In the genomic region with DNA sequence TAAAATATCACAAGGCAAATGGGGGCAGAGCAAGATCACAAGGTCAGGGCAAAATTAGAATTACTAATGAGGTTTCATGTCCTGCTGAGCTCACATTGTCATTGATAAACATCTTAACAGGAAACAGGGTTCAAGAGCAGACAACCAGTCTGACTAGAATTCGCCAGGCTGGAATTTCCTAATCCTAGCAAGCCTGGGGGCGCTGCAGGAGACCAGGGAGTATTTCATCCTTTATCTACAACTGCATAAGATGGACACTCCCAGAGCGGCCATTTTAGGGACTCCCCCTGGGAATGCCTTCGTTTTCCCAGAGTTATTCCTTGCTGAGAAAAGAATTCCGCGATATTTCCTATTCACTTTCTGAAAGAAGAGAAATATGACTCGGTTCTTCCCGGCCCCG, we compare ENCODE assay signal across 15 cellular contexts. TPM values are rescaled to one million over a fixed set of nuclear protein-coding genes. Genes with fewer than 3 reads are reported as not detected.
"Had no signal": no experiment of that assay in that cellular context is flagged by ENCODE, and none has a peak within 500 bp of the region (broad histone marks: within the 10 kb centered on the region; RNA-seq: fewer than 3 reads in every experiment).

No MANE protein-coding gene starts in this region.

RNA-seq across cellular contexts. Expression of gene ANP32D, which starts 3.3 kb away (rescaled TPM):
- total RNA-seq: activated CD4-positive, alpha-beta memory T cell treated with anti-CD3 and anti-CD28 coated beads, Interleukin-2, amount 10 ng/mL, durations not matched to agents 7 days and 5 days; activated CD4-positive, alpha-beta T cell treated with anti-CD3 and anti-CD28 coated beads for 36 hours; activated CD4-positive, alpha-beta T cell treated with anti-CD3 and anti-CD28 coated beads, Interleukin-2, amount 10 ng/mL, durations not matched to agents 7 days and 5 days; activated CD8-positive, alpha-beta memory T cell treated with anti-CD3 and anti-CD28 coated beads, Interleukin-2, amount 10 ng/mL, durations not matched to agents 7 days and 5 days; activated CD8-positive, alpha-beta T cell treated with anti-CD3 and anti-CD28 coated beads, Interleukin-2, amount 10 ng/mL, durations not matched to agents 7 days and 5 days; activated naive CD8-positive, alpha-beta T cell treated with anti-CD3 and anti-CD28 coated beads, Interleukin-2, amount 10 ng/mL, durations not matched to agents 7 days and 5 days; activated T-helper 2 cell treated with anti-CD3 and anti-CD28 coated beads, Interferon-gamma antibody, Interleukin-2, Interleukin-4, amounts not matched to agents 10 μg/mL and 5 μg/mL and 100 μg/mL, durations not matched to agents 14 hours and 24 hours and 36 hours; ascending aorta; bronchial epithelial cell; cardiac muscle cell; chondrocyte; T-helper 17 cell; T-helper 2 cell treated with Interferon-gamma antibody and Interleukin-4, amounts not matched to agents 100 ng/mL and 5 ng/mL, for 36 hours; WTC11 had no signal
- polyA plus RNA-seq: adipose tissue, cardiac muscle cell had no signal

RNA-seq across cellular contexts. Expression of gene C12orf54, which starts 13.3 kb away (rescaled TPM):
- total RNA-seq: activated CD4-positive, alpha-beta memory T cell treated with anti-CD3 and anti-CD28 coated beads, Interleukin-2, amount 10 ng/mL, durations not matched to agents 7 days and 5 days; activated CD4-positive, alpha-beta T cell treated with anti-CD3 and anti-CD28 coated beads for 36 hours; activated CD4-positive, alpha-beta T cell treated with anti-CD3 and anti-CD28 coated beads, Interleukin-2, amount 10 ng/mL, durations not matched to agents 7 days and 5 days; activated CD8-positive, alpha-beta memory T cell treated with anti-CD3 and anti-CD28 coated beads, Interleukin-2, amount 10 ng/mL, durations not matched to agents 7 days and 5 days; activated CD8-positive, alpha-beta T cell treated with anti-CD3 and anti-CD28 coated beads, Interleukin-2, amount 10 ng/mL, durations not matched to agents 7 days and 5 days; activated naive CD8-positive, alpha-beta T cell treated with anti-CD3 and anti-CD28 coated beads, Interleukin-2, amount 10 ng/mL, durations not matched to agents 7 days and 5 days; activated T-helper 2 cell treated with anti-CD3 and anti-CD28 coated beads, Interferon-gamma antibody, Interleukin-2, Interleukin-4, amounts not matched to agents 10 μg/mL and 5 μg/mL and 100 μg/mL, durations not matched to agents 14 hours and 24 hours and 36 hours; ascending aorta; cardiac muscle cell; chondrocyte; T-helper 17 cell; T-helper 2 cell treated with Interferon-gamma antibody and Interleukin-4, amounts not matched to agents 100 ng/mL and 5 ng/mL, for 36 hours; WTC11 had no signal
- polyA plus RNA-seq: cardiac muscle cell had no signal

RNA-seq across cellular contexts. Expression of gene OR8S1, which starts 56.4 kb away (rescaled TPM):
- total RNA-seq: activated CD4-positive, alpha-beta memory T cell treated with anti-CD3 and anti-CD28 coated beads, Interleukin-2, amount 10 ng/mL, durations not matched to agents 7 days and 5 days; activated CD4-positive, alpha-beta T cell treated with anti-CD3 and anti-CD28 coated beads for 36 hours; activated CD4-positive, alpha-beta T cell treated with anti-CD3 and anti-CD28 coated beads, Interleukin-2, amount 10 ng/mL, durations not matched to agents 7 days and 5 days; activated CD8-positive, alpha-beta memory T cell treated with anti-CD3 and anti-CD28 coated beads, Interleukin-2, amount 10 ng/mL, durations not matched to agents 7 days and 5 days; activated CD8-positive, alpha-beta T cell treated with anti-CD3 and anti-CD28 coated beads, Interleukin-2, amount 10 ng/mL, durations not matched to agents 7 days and 5 days; activated naive CD8-positive, alpha-beta T cell treated with anti-CD3 and anti-CD28 coated beads, Interleukin-2, amount 10 ng/mL, durations not matched to agents 7 days and 5 days; activated T-helper 2 cell treated with anti-CD3 and anti-CD28 coated beads, Interferon-gamma antibody, Interleukin-2, Interleukin-4, amounts not matched to agents 10 μg/mL and 5 μg/mL and 100 μg/mL, durations not matched to agents 14 hours and 24 hours and 36 hours; ascending aorta; bronchial epithelial cell; cardiac muscle cell; chondrocyte; T-helper 17 cell; T-helper 2 cell treated with Interferon-gamma antibody and Interleukin-4, amounts not matched to agents 100 ng/mL and 5 ng/mL, for 36 hours; WTC11 had no signal
- polyA plus RNA-seq: adipose tissue, cardiac muscle cell had no signal
